In genomic region chr6:152184573-152185157, GRCh38 we compare ENCODE assay signal across 9 cellular contexts.
DNase-seq lines count a peak whose midpoint lies in the region; ATAC-seq and FAIRE-seq lines count a peak whose summit lies in the region.
"Had no signal": no experiment of that assay in that cellular context is flagged by ENCODE, and none has a peak within 500 bp of the region (broad histone marks: within the 10 kb centered on the region; RNA-seq: fewer than 3 reads in every experiment).

No MANE protein-coding gene starts in this region.

- peaks cover 24% of the 10 kb centered on the region for H3K36me3 ChIP-seq in GM23248 (ENCODE audit: low read depth)
- H3K36me3 ChIP-seq in mucosa of rectum (ENCODE audit: control insufficient read depth in 2 of 2, insufficient read depth in 2 of 2, low read length in 2 of 2), result no peaks in the 10 kb centered on the region

- H3K4me2 ChIP-seq in GM23248 (ENCODE audit: unreplicated experiment), result no peak overlapping the region

- H3K9me3 ChIP-seq in GM23248 (ENCODE audit: low read depth) (no peaks in the 10 kb centered on the region), mucosa of rectum (ENCODE audit: control insufficient read depth in 2 of 2, low read length in 2 of 2) (no peaks in the 10 kb centered on the region)

- peak; percentile 3 for DNase-seq in GM23248
- peak; percentile 21 for DNase-seq in LHCN-M2 (ENCODE audit: low read depth)
- no peak for DNase-seq in head of caudate nucleus
- no peak for DNase-seq in urothelium cell line (ENCODE audit: low spot score)
- DNase-seq in NCI-H1105 (lab: John Stamatoyannopoulos, UW), result no peak
- DNase-seq in NCI-H446 treated with DMSO at 0.1 percent for 48 hours (lab: John Stamatoyannopoulos, UW), result no peak
- DNase-seq: NCI-H82 had no signal

- no peak overlapping the region for H2AFZ ChIP-seq in GM23248

- no peaks in the 10 kb centered on the region for H3K79me2 ChIP-seq in GM23248 (ENCODE audit: insufficient read depth)

- H3K9ac ChIP-seq in GM23248 (no peak overlapping the region), mucosa of rectum (ENCODE audit: low read depth in 1 of 2, low read length in 2 of 2) (no peak overlapping the region)

- in situ Hi-C loops in GM23248 (cut with MboI), result no loop called here

- H4K20me1 ChIP-seq in GM23248 (ENCODE audit: insufficient read depth), result no peaks in the 10 kb centered on the region

- FAIRE-seq in urothelium cell line (lab: Jason Lieb, UNC), result no peak

- H3K27me3 ChIP-seq in GM23248 (replicated peaks; ENCODE audit: insufficient read depth), result no peaks in the 10 kb centered on the region
- no peaks in the 10 kb centered on the region for H3K27me3 ChIP-seq in mucosa of rectum (ENCODE audit: control insufficient read depth in 2 of 2, insufficient read depth in 2 of 2, low read length in 2 of 2)

- no peaks in the 10 kb centered on the region; the same call in 1 of the 2 replicates for H3K4me1 ChIP-seq in GM23248 (ENCODE audit: insufficient read depth)
- no peaks in the 10 kb centered on the region for H3K4me1 ChIP-seq in mucosa of rectum (ENCODE audit: control insufficient read depth in 2 of 2, insufficient read depth in 2 of 2, low read length in 2 of 2)

- H3K4me3 ChIP-seq in GM23248 (no peak overlapping the region), mucosa of rectum (ENCODE audit: low read length in 2 of 2) (peak overlapping the region in 1 of 2 donors; percentile 4)

- no peaks in the 10 kb centered on the region for H3K9me2 ChIP-seq in GM23248 (ENCODE audit: insufficient read depth)

- WGBS in GM23248 (ENCODE audit: low coverage in 1 of 2, low lambda C conversion rate in 2 of 2, missing lambda C conversion rate in 2 of 2), 2 experiments, result 52 to 55% methylated on average over 4 of the region's 4 CpGs

- no peaks in the 10 kb centered on the region; the same call in 1 of the 2 replicates for H3F3A ChIP-seq in GM23248 (ENCODE audit: insufficient read depth)

- ATAC-seq in GM18868 (IDR thresholded peaks at IDR 0.05; ENCODE audit: unreplicated experiment), result peak; percentile 51

- H3K27ac ChIP-seq in GM23248, result no peak overlapping the region
- peak overlapping the region; percentile 39 to 41 for H3K27ac ChIP-seq in mucosa of rectum (ENCODE audit: low read depth in 2 of 2, low read length in 2 of 2)

- intact Hi-C loops in head of caudate nucleus (cut with DNase I), result no loop called here

Comparison
In these comparisons a context has a peak if more than half of its experiments do, and no peak if none do; other contexts are left out.
1. DNase-seq: peak in GM23248 (single experiment) and LHCN-M2 (single experiment); none in head of caudate nucleus (0 of 42), urothelium cell line (single experiment), NCI-H1105 (single experiment) and NCI-H446 treated with DMSO at 0.1 percent for 48 hours (single experiment).